ENCODE assay signal across 20 cellular contexts in genomic region chr13:25319781-25320180, GRCh38. TPM values are rescaled to one million over a fixed set of nuclear protein-coding genes. Genes with fewer than 3 reads are reported as not detected.
"Had no signal": no experiment of that assay in that cellular context is flagged by ENCODE, and none has a peak within 500 bp of the region (broad histone marks: within the 10 kb centered on the region; RNA-seq: fewer than 3 reads in every experiment).

No MANE protein-coding gene starts in this region.

- H3K4me1 ChIP-seq: adrenal gland, pancreas, right lobe of liver, testis had no signal

- H3K27me3 Mint-ChIP-seq: effector memory CD8-positive, alpha-beta T cell; natural killer cell treated with Interleukin-12 subunit alpha and Interleukin-12 subunit beta and Interleukin-15 and Interleukin-18, amount 100 ng/mL, for 72 hours; type B pancreatic cell had no signal

- H3K4me3 ChIP-seq: adrenal gland, cardiac muscle cell, pancreas, right lobe of liver, testis had no signal

- H3K27ac Mint-ChIP-seq: effector memory CD8-positive, alpha-beta T cell; natural killer cell treated with Interleukin-12 subunit alpha and Interleukin-12 subunit beta and Interleukin-15 and Interleukin-18, amount 100 ng/mL, for 72 hours; stimulated activated effector memory CD8-positive, alpha-beta T cell treated with anti-CD3 and anti-CD28 coated beads, Interleukin-12 subunit alpha, Interleukin-12 subunit beta, amount 100 ng/mL, for 72 hours had no signal

- H3K27me3 ChIP-seq: adrenal gland, cardiac muscle cell, neutrophil, pancreas, right lobe of liver, testis had no signal

- H3K9me3 Mint-ChIP-seq: activated T-cell treated with anti-CD3 and anti-CD28 coated beads, Interleukin-2, amount 50 U/mL, for 72 hours; effector memory CD8-positive, alpha-beta T cell; immature natural killer cell; natural killer cell treated with Interleukin-12 subunit alpha and Interleukin-12 subunit beta and Interleukin-15 and Interleukin-18, amount 100 ng/mL, for 72 hours; stimulated activated effector memory CD8-positive, alpha-beta T cell treated with anti-CD3 and anti-CD28 coated beads, Interleukin-12 subunit alpha, Interleukin-12 subunit beta, amount 100 ng/mL, for 72 hours; type B pancreatic cell had no signal

- H3K9me3 ChIP-seq: adrenal gland, neutrophil, pancreas, right lobe of liver, testis had no signal

- DNase-seq: activated CD4-positive, alpha-beta T cell treated with anti-CD3 and anti-CD28 coated beads for 1 hour; activated CD8-positive, alpha-beta memory T cell treated with anti-CD3 and anti-CD28 coated beads for 24 hours; activated CD8-positive, alpha-beta memory T cell treated with anti-CD3 and anti-CD28 coated beads, Interleukin-2, amount 50 U/mL, for 48 hours; activated effector memory CD4-positive, alpha-beta T cell treated with anti-CD3 and anti-CD28 coated beads, Interleukin-2, amount 50 U/mL, for 16 hours; activated naive CD4-positive, alpha-beta T cell treated with anti-CD3 and anti-CD28 coated beads, Interleukin-2, amount 50 U/mL, for 16 hours; activated T-cell treated with anti-CD3 and anti-CD28 coated beads, Interleukin-2, amount 50 U/mL, for 72 hours; adrenal gland; effector memory CD8-positive, alpha-beta T cell; immature natural killer cell; left cardiac atrium; pancreas; right lobe of liver; stimulated activated CD4-positive, alpha-beta T cell treated with anti-CD3 and anti-CD28 coated beads, Interleukin-4, amount 100 ng/mL, for 24 hours; testis; WERI-Rb-1 had no signal

- H3K4me1 Mint-ChIP-seq: immature natural killer cell; stimulated activated effector memory CD8-positive, alpha-beta T cell treated with anti-CD3 and anti-CD28 coated beads, Interleukin-12 subunit alpha, Interleukin-12 subunit beta, amount 100 ng/mL, for 72 hours had no signal

- H3K27ac ChIP-seq: adrenal gland, cardiac muscle cell, neutrophil, pancreas, right lobe of liver, testis, WERI-Rb-1 had no signal

- H3K4me3 Mint-ChIP-seq: activated T-cell treated with anti-CD3 and anti-CD28 coated beads, Interleukin-2, amount 50 U/mL, for 72 hours; effector memory CD8-positive, alpha-beta T cell; immature natural killer cell; natural killer cell treated with Interleukin-12 subunit alpha and Interleukin-12 subunit beta and Interleukin-15 and Interleukin-18, amount 100 ng/mL, for 72 hours; stimulated activated effector memory CD8-positive, alpha-beta T cell treated with anti-CD3 and anti-CD28 coated beads, Interleukin-12 subunit alpha, Interleukin-12 subunit beta, amount 100 ng/mL, for 72 hours; type B pancreatic cell had no signal

- ATAC-seq: activated T-cell treated with anti-CD3 and anti-CD28 coated beads, Interleukin-2, amount 50 U/mL, for 72 hours; effector memory CD8-positive, alpha-beta T cell; left cardiac atrium; natural killer cell treated with Interleukin-12 subunit alpha and Interleukin-12 subunit beta and Interleukin-15 and Interleukin-18, amount 100 ng/mL, for 72 hours; pancreas; right lobe of liver; stimulated activated effector memory CD8-positive, alpha-beta T cell treated with anti-CD3 and anti-CD28 coated beads, Interleukin-12 subunit alpha, Interleukin-12 subunit beta, amount 100 ng/mL, for 72 hours had no signal

RNA-seq across cellular contexts. Expression of gene ATP8A2, which starts 52.0 kb away (rescaled TPM):
- total RNA-seq: right lobe of liver had no signal
